ENCODE assay signal across 8 cellular contexts in genomic region chr4:2241003-2241402, GRCh38. TPM values are rescaled to one million over a fixed set of nuclear protein-coding genes. Genes with fewer than 3 reads are reported as not detected.
DNase-seq lines count a peak whose midpoint lies in the region; ATAC-seq and TF ChIP-seq lines count a peak whose summit lies in the region.
"Had no signal": no experiment of that assay in that cellular context is flagged by ENCODE, and none has a peak within 500 bp of the region (broad histone marks: within the 10 kb centered on the region; RNA-seq: fewer than 3 reads in every experiment).

No MANE protein-coding gene starts in this region.

- intact Hi-C loops in activated B cell treated with CpG ODN at 0.5 μM for 24 hours (cut with micrococcal nuclease) = loop anchor here (5.0 to 10.0 kb wide), 6 partner anchors 236 to 1229 kb away; partner anchors contain the start of genes FGFRL1, GRK4, NELFA and NOP14

- peak overlapping the region; percentile 86 for H3K27ac Mint-ChIP-seq in activated B cell treated with CpG ODN at 0.5 μM for 24 hours
- peak overlapping the region; percentile 91 to 97 for H3K27ac Mint-ChIP-seq in stimulated activated naive CD8-positive, alpha-beta T cell treated with anti-CD3 and anti-CD28 coated beads, Interleukin-15, amount 100 ng/mL, for 72 hours

- ATAC-seq in activated B cell treated with CpG ODN at 0.5 μM for 24 hours (ENCODE audit: low read depth) = no peak
- ATAC-seq in stimulated activated naive CD8-positive, alpha-beta T cell treated with anti-CD3 and anti-CD28 coated beads, Interleukin-15, amount 100 ng/mL, for 72 hours = no peak
- ATAC-seq in GM21786 (IDR thresholded peaks at IDR 0.05; ENCODE audit: unreplicated experiment) = no peak
- ATAC-seq in GM21528 (IDR thresholded peaks at IDR 0.05; ENCODE audit: low FRiP score, unreplicated experiment) = no peak
- ATAC-seq in HG03432 (IDR thresholded peaks at IDR 0.05; ENCODE audit: unreplicated experiment) = no peak

- H3K4me1 Mint-ChIP-seq in activated B cell treated with CpG ODN at 0.5 μM for 24 hours = peaks cover 54% of the 10 kb centered on the region
- H3K4me1 Mint-ChIP-seq in stimulated activated naive CD8-positive, alpha-beta T cell treated with anti-CD3 and anti-CD28 coated beads, Interleukin-15, amount 100 ng/mL, for 72 hours = peaks cover 67% of the 10 kb centered on the region

- peak overlapping the region; percentile 91 for H3K4me3 Mint-ChIP-seq in activated B cell treated with CpG ODN at 0.5 μM for 24 hours
- peak overlapping the region; percentile 88 to 96 for H3K4me3 Mint-ChIP-seq in stimulated activated naive CD8-positive, alpha-beta T cell treated with anti-CD3 and anti-CD28 coated beads, Interleukin-15, amount 100 ng/mL, for 72 hours

- POLR2A ChIA-PET in activated B cell treated with CpG ODN at 0.5 μM for 24 hours (lab: Charles Lee) = interaction anchor here (0.5 to 2.9 kb wide), 8 partner anchors 22 to 722 kb away, joined by 3 to 21 read pairs (median 5); partner anchors contain the start of genes CFAP99, GRK4, MXD4 and NOP14

- CTCF ChIA-PET in activated B cell treated with CpG ODN at 0.5 μM for 24 hours (lab: Charles Lee) = interaction anchor here (0.8 to 4.6 kb wide), 3 partner anchors 21 to 266 kb away, joined by 3 to 19 read pairs (median 4); no protein-coding TSS in a partner anchor

- H3K9me3 Mint-ChIP-seq in activated B cell treated with CpG ODN at 0.5 μM for 24 hours = no peaks in the 10 kb centered on the region
- no peaks in the 10 kb centered on the region for H3K9me3 Mint-ChIP-seq in stimulated activated naive CD8-positive, alpha-beta T cell treated with anti-CD3 and anti-CD28 coated beads, Interleukin-15, amount 100 ng/mL, for 72 hours

- TF ChIP-seq CTCF in HFF-Myc (IDR thresholded peaks at IDR 0.05; ENCODE audit: low read depth, low read length, missing control alignments) (no peak), activated B cell treated with CpG ODN at 0.5 μM for 24 hours (IDR thresholded peaks at IDR 0.05) (no peak)

- H3K36me3 Mint-ChIP-seq in activated B cell treated with CpG ODN at 0.5 μM for 24 hours (ENCODE audit: low read depth) = peaks cover 28% of the 10 kb centered on the region

- H3K4me3 ChIP-seq in HFF-Myc (replicated peaks; ENCODE audit: low read depth, low read length) (peak overlapping the region; percentile 88), iPS-11a (ENCODE audit: low read depth, low read length) (peak overlapping the region; percentile 62)

- no peaks in the 10 kb centered on the region for H3K27me3 Mint-ChIP-seq in activated B cell treated with CpG ODN at 0.5 μM for 24 hours
- no peaks in the 10 kb centered on the region for H3K27me3 Mint-ChIP-seq in stimulated activated naive CD8-positive, alpha-beta T cell treated with anti-CD3 and anti-CD28 coated beads, Interleukin-15, amount 100 ng/mL, for 72 hours

- no peak for DNase-seq in HFF-Myc (ENCODE audit: extremely low read depth, low read depth)
- no peak for DNase-seq in activated B cell treated with CpG ODN at 0.5 μM for 24 hours
- DNase-seq in stimulated activated naive CD8-positive, alpha-beta T cell treated with anti-CD3 and anti-CD28 coated beads, Interleukin-15, amount 100 ng/mL, for 72 hours = no peak
- DNase-seq: NCI-H1930 had no signal

RNA-seq across cellular contexts. Expression of gene HAUS3, which starts 0.9 kb away (rescaled TPM):
- 17.9 and 19.0 TPM in 2 replicates for total RNA-seq in activated B cell treated with CpG ODN at 0.5 μM for 24 hours

RNA-seq across cellular contexts. Expression of gene POLN, which starts 0.9 kb away (rescaled TPM):
- total RNA-seq in activated B cell treated with CpG ODN at 0.5 μM for 24 hours = 1.4 and 1.7 TPM in 2 replicates

RNA-seq across cellular contexts. Expression of gene MXD4, which starts 20.9 kb away (rescaled TPM):
- 28.7 and 36.7 TPM in 2 replicates for total RNA-seq in activated B cell treated with CpG ODN at 0.5 μM for 24 hours
